8 cellular contexts compared by ENCODE assay signal in the genomic region with DNA sequence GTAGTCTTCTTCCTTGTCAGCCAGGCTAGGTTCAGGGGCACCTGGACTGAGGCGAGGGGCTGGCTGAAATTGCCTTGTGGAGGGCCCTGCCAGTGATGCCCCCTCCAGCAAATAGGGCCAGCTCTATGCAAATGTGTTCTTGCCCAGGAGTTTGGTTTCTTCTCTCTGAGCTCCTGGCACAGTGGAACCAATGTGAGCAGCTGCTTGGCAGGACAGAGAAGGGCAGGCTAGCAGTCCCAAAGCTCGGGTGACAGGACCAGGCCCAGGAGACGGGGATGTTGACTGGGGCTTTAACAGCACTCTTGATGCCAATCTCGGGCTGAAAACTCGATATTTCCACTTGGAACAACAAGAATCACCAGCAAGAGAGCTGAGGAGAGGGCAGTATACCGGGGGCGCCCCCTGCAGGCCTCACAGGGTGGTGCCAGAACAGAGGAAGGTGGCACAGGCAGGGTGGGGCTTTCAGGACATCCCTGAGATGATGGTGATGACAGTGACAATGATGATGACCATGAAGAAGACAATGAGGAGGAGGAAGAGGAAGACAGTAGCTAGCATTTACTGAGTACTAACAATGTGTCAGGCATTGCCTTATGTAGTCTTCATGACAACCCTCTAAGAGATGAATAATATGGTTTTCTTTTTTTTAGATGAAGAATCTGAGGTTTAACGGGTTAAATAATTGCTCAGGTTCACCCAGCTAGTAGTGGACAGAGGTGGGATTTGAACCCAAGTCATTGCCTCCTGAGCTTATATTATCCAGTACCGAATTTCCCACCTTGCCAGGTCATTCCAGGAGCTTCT. TPM values are rescaled to one million over a fixed set of nuclear protein-coding genes. Genes with fewer than 3 reads are reported as not detected.
DNase-seq lines count a peak whose midpoint lies in the region; ATAC-seq, FAIRE-seq and TF ChIP-seq lines count a peak whose summit lies in the region.

No MANE protein-coding gene starts in this region.

- CTCF ChIA-PET in GM12878 (lab: Yijun Ruan, JAX), result interaction anchor here (0.7 to 49.8 kb wide), 31 partner anchors 6 to 317 kb away, joined by 3 to 1035 read pairs (median 5); partner anchors contain the start of genes IGSF8, KCNJ10, KCNJ9 and PIGM

- no peak overlapping the region for H2AFZ ChIP-seq in GM12878 (ENCODE audit: control insufficient read depth, low read depth, low read length)

- DNase-seq in AG08395 (ENCODE audit: low spot score) (peak; percentile 65), HT-29 (ENCODE audit: low spot score) (peak; percentile 46), T-helper 2 cell (peak in 4 of 5 experiments; percentile 30 to 62 (median 40)), GM12878 (ENCODE audit: low read depth, low spot score) (no peak), left lobe of liver (ENCODE audit: low spot score) (no peak)
- peak; percentile 81 for DNase-seq in stimulated activated CD8-positive, alpha-beta memory T cell treated with anti-CD3 and anti-CD28 coated beads, Interleukin-4, amount 100 ng/mL, for 48 hours

- POLR2A ChIA-PET in GM12878 (lab: Charles Lee), result interaction anchor here (0.5 to 1.3 kb wide), 3 partner anchors 32 to 163 kb away, joined by 3 to 7 read pairs (median 5); no protein-coding TSS in a partner anchor

- no peaks in the 10 kb centered on the region for H4K20me1 ChIP-seq in GM12878 (ENCODE audit: control insufficient read depth, insufficient read depth)

- TF ChIP-seq POLR2A in GM18505 (IDR thresholded peaks at IDR 0.05; ENCODE audit: borderline replicate concordance, extremely low read depth, insufficient read depth, insufficient read length) (no peak), GM12878 (IDR thresholded peaks at IDR 0.05; ENCODE audit: low read depth, low read length) (no peak)

- RAD21 ChIA-PET in GM12878 (lab: Charles Lee; ENCODE audit: unreplicated experiment), result interaction anchor here (0.7 to 4.9 kb wide), 15 partner anchors 8 to 946 kb away, joined by 3 to 50 read pairs (median 3); partner anchors contain the start of genes KCNJ10 and PIGM

- H3K4me1 ChIP-seq in GM12878 (ENCODE audit: control insufficient read depth, insufficient read depth, low read length), result no peaks in the 10 kb centered on the region; the same call in 1 of the 2 replicates

- intact Hi-C loops in GM12878 (cut with micrococcal nuclease; ENCODE audit: unreplicated experiment), result no loop called here

- in situ Hi-C loops in GM12878 (cut with MboI), result no loop called here

- H3K9me3 ChIP-seq in GM12878 (replicated peaks; ENCODE audit: control insufficient read depth, insufficient read depth, low read length), result no peaks in the 10 kb centered on the region

- no peaks in the 10 kb centered on the region for H3K79me2 ChIP-seq in GM12878 (ENCODE audit: control insufficient read depth, insufficient read depth, low read length)

- H3K36me3 ChIP-seq in GM12878 (ENCODE audit: control insufficient read depth in 2 of 2, insufficient read depth in 2 of 2, low read length in 1 of 2), result no peaks in the 10 kb centered on the region

- no peak overlapping the region for H3K27ac ChIP-seq in GM12878 (ENCODE audit: control insufficient read depth, insufficient read depth)

- peak; percentile 78 to 97 (median 92) for TF ChIP-seq CTCF in GM12878 (IDR thresholded peaks at IDR 0.05 in 2 of 3, conservative IDR thresholded peaks at IDR 0.05 in 1 of 3; ENCODE audit: control insufficient read depth in 2 of 3, extremely low read depth in 1 of 3, insufficient read depth in 1 of 3, low read depth in 3 of 3, low read length in 3 of 3)

- no peak overlapping the region for H3K4me2 ChIP-seq in GM12878 (ENCODE audit: control insufficient read depth, insufficient read depth)

- peak; percentile 71 for ATAC-seq in GM18505 (IDR thresholded peaks at IDR 0.05; ENCODE audit: unreplicated experiment)
- peak; percentile 96 for ATAC-seq in GM12878
- ATAC-seq in left lobe of liver, result peak; percentile 87
- ATAC-seq in GM19397 (IDR thresholded peaks at IDR 0.05; ENCODE audit: unreplicated experiment), result no peak

- no peak for TF ChIP-seq EP300 in GM12878 (IDR thresholded peaks at IDR 0.05; ENCODE audit: borderline replicate concordance in 1 of 2, control insufficient read depth in 1 of 2, low read depth in 2 of 2, low read length in 2 of 2)

- peaks cover 0 to 2% of the 10 kb centered on the region in 2 experiments; a peak in 3 of 4 replicates for H3K27me3 ChIP-seq in GM12878 (replicated peaks in 1 of 2; ENCODE audit: control insufficient read depth in 2 of 2, insufficient read depth in 2 of 2, low read length in 1 of 2)

- no peak for FAIRE-seq in GM12878 (lab: Jason Lieb, UNC)

- no peak overlapping the region for H3K9ac ChIP-seq in GM12878 (ENCODE audit: control insufficient read depth, insufficient read depth, low read length)

- BruUV-seq in GM12878 (replicated peaks; lab: Mats Ljungman, UMichigan), result no TSS peak

- SMC1A ChIA-PET in GM12878 (lab: Charles Lee; ENCODE audit: uncharacterized antibody, unreplicated experiment), result interaction anchor here (0.9 to 8.9 kb wide), 16 partner anchors 9 to 140 kb away, joined by 3 to 89 read pairs (median 4); no protein-coding TSS in a partner anchor

- no peak overlapping the region for H3K4me3 ChIP-seq in GM12878

- TF ChIP-seq RAD21 in GM12878 (IDR thresholded peaks at IDR 0.05; ENCODE audit: insufficient read depth, low read depth, low read length), result peak; percentile 78

- 7% methylated on average over 9 of the region's 9 CpGs for WGBS in GM12878 (ENCODE audit: insufficient coverage, insufficient replicate concordance, low lambda C conversion rate, missing lambda C conversion rate)

RNA-seq across cellular contexts. Expression of gene KCNJ9, which starts 2.7 kb away (rescaled TPM):
- total RNA-seq in HT-29 (2014; rRNA removed; shearing (Covaris generic)), result not detected in 2 replicates
- total RNA-seq in GM12878 (2013; cell fraction: nucleolus; rRNA removed), result not detected in 2 replicates
- total RNA-seq in GM12878 (2014; rRNA removed) (not detected in 2 replicates), GM12878 (2014; rRNA removed; fragmentation: Illumina TruSeq; extraction: Trizol) (not detected in 2 replicates), GM12878 (2021) (not detected in 2 replicates), left lobe of liver (not detected)
- polyA plus RNA-seq in GM12878 (2011; ENCODE audit: low read depth), result not detected
- polyA plus RNA-seq in GM12878 (2011; rRNA removed) (not detected in 2 replicates), GM12878 (2014; fragmentation: Illumina TruSeq; extraction: Trizol) (not detected in 2 replicates), GM12878 (2014; fragmentation: Nextera tagmentation; extraction: Ambion mirVana) (not detected), GM12878 (2014; rRNA removed) (not detected in 2 replicates), GM12878 (2016; fragmentation: Nextera tagmentation; extraction: Ambion mirVana) (under 1 TPM in 1 of 2 experiments, not detected in 1; 0.12 TPM)
- polyA plus RNA-seq in GM12878 (2011; cell fraction: cytosol; rRNA removed), result not detected in 2 replicates
- polyA plus RNA-seq in GM12878 (2011; cell fraction: nucleus; rRNA removed), result not detected in 2 replicates
- polyA plus RNA-seq in GM12878 (2012), result not detected in 2 replicates
- not detected in 2 replicates for polyA minus RNA-seq in GM12878 (2011; rRNA and poly(A)+ RNA removed)
- polyA minus RNA-seq in GM12878 (2011; cell fraction: cytosol; rRNA and poly(A)+ RNA removed), result not detected in 2 replicates
- not detected in 2 replicates for polyA minus RNA-seq in GM12878 (2011; cell fraction: nucleus; rRNA and poly(A)+ RNA removed)

RNA-seq across cellular contexts. Expression of gene KCNJ10, which starts 8.6 kb away (rescaled TPM):
- total RNA-seq in HT-29 (2014; rRNA removed; shearing (Covaris generic)), result not detected in 2 replicates
- not detected in 2 replicates for total RNA-seq in GM12878 (2013; cell fraction: nucleolus; rRNA removed)
- 0.06 and 0.22 TPM in 2 replicates for total RNA-seq in GM12878 (2014; rRNA removed)
- not detected in 2 replicates for total RNA-seq in GM12878 (2014; rRNA removed; fragmentation: Illumina TruSeq; extraction: Trizol)
- total RNA-seq in GM12878 (2021), result not detected in 2 replicates
- 0.10 TPM for polyA plus RNA-seq in GM12878 (2011; ENCODE audit: low read depth)
- polyA plus RNA-seq in GM12878 (2011; rRNA removed), result 0.09 and 0.11 TPM in 2 replicates
- 0.06 and 0.08 TPM in 2 replicates for polyA plus RNA-seq in GM12878 (2011; cell fraction: cytosol; rRNA removed)
- polyA plus RNA-seq in GM12878 (2011; cell fraction: nucleus; rRNA removed), result 0.09 and 0.28 TPM in 2 replicates
- 0.17 and 0.30 TPM in 2 replicates for polyA plus RNA-seq in GM12878 (2012)
- 0.04 and 0.27 TPM in 2 replicates for polyA plus RNA-seq in GM12878 (2014; fragmentation: Illumina TruSeq; extraction: Trizol)
- under 1 TPM; 0.07 to 0.29 TPM for polyA plus RNA-seq in GM12878 (2014; fragmentation: Nextera tagmentation; extraction: Ambion mirVana)
- polyA plus RNA-seq in GM12878 (2014; rRNA removed), result 0.01 TPM in 1 of 2 replicates, not detected in the other
- polyA plus RNA-seq in GM12878 (2016; fragmentation: Nextera tagmentation; extraction: Ambion mirVana), result under 1 TPM; 0.12 to 0.20 TPM
- polyA minus RNA-seq in GM12878 (2011; rRNA and poly(A)+ RNA removed), result 0.10 TPM in 1 of 2 replicates, not detected in the other
- polyA minus RNA-seq in GM12878 (2011; cell fraction: cytosol; rRNA and poly(A)+ RNA removed), result not detected in 2 replicates
- 0.12 TPM in 1 of 2 replicates, not detected in the other for polyA minus RNA-seq in GM12878 (2011; cell fraction: nucleus; rRNA and poly(A)+ RNA removed)
- total RNA-seq in left lobe of liver, result 0.28 TPM

RNA-seq across cellular contexts. Expression of gene IGSF8, which starts 19.8 kb away (rescaled TPM):
- 21.9 and 24.7 TPM in 2 replicates for total RNA-seq in HT-29 (2014; rRNA removed; shearing (Covaris generic))
- total RNA-seq in GM12878 (2013; cell fraction: nucleolus; rRNA removed), result 18.3 and 20.5 TPM in 2 replicates
- total RNA-seq in GM12878 (2014; rRNA removed) (12.6 and 14.9 TPM in 2 replicates), GM12878 (2014; rRNA removed; fragmentation: Illumina TruSeq; extraction: Trizol) (5.3 and 5.5 TPM in 2 replicates), GM12878 (2021) (23.0 and 24.7 TPM in 2 replicates), left lobe of liver (54.5 TPM)
- 2.5 TPM for polyA plus RNA-seq in GM12878 (2011; ENCODE audit: low read depth)
- polyA plus RNA-seq in GM12878 (2011; rRNA removed) (5.5 and 15.7 TPM in 2 replicates), GM12878 (2014; fragmentation: Illumina TruSeq; extraction: Trizol) (1.1 and 4.0 TPM in 2 replicates), GM12878 (2014; fragmentation: Nextera tagmentation; extraction: Ambion mirVana) (1 to 10 TPM in 1 of 2 experiments, under 1 TPM in 1; 0.64 to 1.2 TPM), GM12878 (2014; rRNA removed) (14.9 and 19.2 TPM in 2 replicates), GM12878 (2016; fragmentation: Nextera tagmentation; extraction: Ambion mirVana) (10 to 100 TPM; 12.8 to 15.0 TPM)
- polyA plus RNA-seq in GM12878 (2011; cell fraction: cytosol; rRNA removed), result 25.8 and 32.6 TPM in 2 replicates
- 55.5 and 56.0 TPM in 2 replicates for polyA plus RNA-seq in GM12878 (2011; cell fraction: nucleus; rRNA removed)
- 7.6 and 9.1 TPM in 2 replicates for polyA plus RNA-seq in GM12878 (2012)
- polyA minus RNA-seq in GM12878 (2011; rRNA and poly(A)+ RNA removed), result 11.2 and 23.3 TPM in 2 replicates
- polyA minus RNA-seq in GM12878 (2011; cell fraction: cytosol; rRNA and poly(A)+ RNA removed), result 8.1 and 10.8 TPM in 2 replicates
- polyA minus RNA-seq in GM12878 (2011; cell fraction: nucleus; rRNA and poly(A)+ RNA removed), result 13.1 and 16.0 TPM in 2 replicates

RNA-seq across cellular contexts. Expression of gene ATP1A2, which starts 37.0 kb away (rescaled TPM):
- total RNA-seq in HT-29 (2014; rRNA removed; shearing (Covaris generic)), result not detected in 2 replicates
- total RNA-seq in GM12878 (2013; cell fraction: nucleolus; rRNA removed), result not detected in 2 replicates
- total RNA-seq in GM12878 (2014; rRNA removed), result not detected in 2 replicates
- not detected in 2 replicates for total RNA-seq in GM12878 (2014; rRNA removed; fragmentation: Illumina TruSeq; extraction: Trizol)
- total RNA-seq in GM12878 (2021), result not detected in 2 replicates
- polyA plus RNA-seq in GM12878 (2011; ENCODE audit: low read depth), result not detected
- 0.03 and 0.15 TPM in 2 replicates for polyA plus RNA-seq in GM12878 (2011; rRNA removed)
- 0.16 TPM in 1 of 2 replicates, not detected in the other for polyA plus RNA-seq in GM12878 (2011; cell fraction: cytosol; rRNA removed)
- polyA plus RNA-seq in GM12878 (2011; cell fraction: nucleus; rRNA removed), result 0.06 TPM in 1 of 2 replicates, not detected in the other
- not detected in 2 replicates for polyA plus RNA-seq in GM12878 (2012)
- not detected in 2 replicates for polyA plus RNA-seq in GM12878 (2014; fragmentation: Illumina TruSeq; extraction: Trizol)
- polyA plus RNA-seq in GM12878 (2014; fragmentation: Nextera tagmentation; extraction: Ambion mirVana), result not detected
- polyA plus RNA-seq in GM12878 (2014; rRNA removed), result not detected in 2 replicates
- polyA plus RNA-seq in GM12878 (2016; fragmentation: Nextera tagmentation; extraction: Ambion mirVana), result not detected
- polyA minus RNA-seq in GM12878 (2011; rRNA and poly(A)+ RNA removed), result not detected in 2 replicates
- not detected in 2 replicates for polyA minus RNA-seq in GM12878 (2011; cell fraction: cytosol; rRNA and poly(A)+ RNA removed)
- not detected in 2 replicates for polyA minus RNA-seq in GM12878 (2011; cell fraction: nucleus; rRNA and poly(A)+ RNA removed)
- 0.45 TPM for total RNA-seq in left lobe of liver

RNA-seq across cellular contexts. Expression of gene PIGM, which starts 46.8 kb away (rescaled TPM):
- 3.6 and 4.0 TPM in 2 replicates for total RNA-seq in HT-29 (2014; rRNA removed; shearing (Covaris generic))
- 8.0 and 8.5 TPM in 2 replicates for total RNA-seq in GM12878 (2013; cell fraction: nucleolus; rRNA removed)
- total RNA-seq in GM12878 (2014; rRNA removed) (4.6 and 6.0 TPM in 2 replicates), GM12878 (2014; rRNA removed; fragmentation: Illumina TruSeq; extraction: Trizol) (4.4 and 4.5 TPM in 2 replicates), GM12878 (2021) (4.1 and 4.4 TPM in 2 replicates), left lobe of liver (3.4 TPM)
- 1.6 TPM for polyA plus RNA-seq in GM12878 (2011; ENCODE audit: low read depth)
- polyA plus RNA-seq in GM12878 (2011; rRNA removed) (4.6 and 5.1 TPM in 2 replicates), GM12878 (2014; fragmentation: Illumina TruSeq; extraction: Trizol) (5.6 and 6.1 TPM in 2 replicates), GM12878 (2014; fragmentation: Nextera tagmentation; extraction: Ambion mirVana) (1 to 10 TPM; 2.6 to 3.7 TPM), GM12878 (2014; rRNA removed) (4.2 and 4.6 TPM in 2 replicates), GM12878 (2016; fragmentation: Nextera tagmentation; extraction: Ambion mirVana) (1 to 10 TPM; 5.6 to 6.1 TPM)
- polyA plus RNA-seq in GM12878 (2011; cell fraction: cytosol; rRNA removed), result 3.2 and 3.4 TPM in 2 replicates
- 2.8 and 3.0 TPM in 2 replicates for polyA plus RNA-seq in GM12878 (2011; cell fraction: nucleus; rRNA removed)
- polyA plus RNA-seq in GM12878 (2012), result 2.2 and 2.4 TPM in 2 replicates
- 2.9 and 3.4 TPM in 2 replicates for polyA minus RNA-seq in GM12878 (2011; rRNA and poly(A)+ RNA removed)
- polyA minus RNA-seq in GM12878 (2011; cell fraction: cytosol; rRNA and poly(A)+ RNA removed), result 1.4 and 1.5 TPM in 2 replicates
- polyA minus RNA-seq in GM12878 (2011; cell fraction: nucleus; rRNA and poly(A)+ RNA removed), result 2.7 and 4.5 TPM in 2 replicates

Comparison
In these comparisons a context has a peak if more than half of its experiments do, and no peak if none do; other contexts are left out.
1. DNase-seq: peak in AG08395 (single experiment), HT-29 (single experiment), T-helper 2 cell (4 of 5) and stimulated activated CD8-positive, alpha-beta memory T cell treated with anti-CD3 and anti-CD28 coated beads, Interleukin-4, amount 100 ng/mL, for 48 hours (single experiment); none in GM12878 (single experiment) and left lobe of liver (single experiment).